3 cellular contexts compared by ENCODE assay signal in genomic region chr20:37389844-37390275, GRCh38.
TF ChIP-seq lines count a peak whose summit lies in the region.

No MANE protein-coding gene starts in this region.

TF ChIP-seq in A549, 52 proteins besides CTCF, POLR2A, EP300 and RAD21 (continues in another document):
- no peak for TF ChIP-seq RCOR1 (IDR thresholded peaks at IDR 0.05; ENCODE audit: low read depth, low read length)
- no peak for TF ChIP-seq HMGXB4 (CRISPR knock-in tag; IDR thresholded peaks at IDR 0.05; ENCODE audit: borderline replicate concordance)
- no peak for TF ChIP-seq ZC3H11A (IDR thresholded peaks at IDR 0.05)
- 0 out of 2 replicates have a peak, but pooled peaks have one; percentile 66 for TF ChIP-seq CHD4 (IDR thresholded peaks at IDR 0.05; ENCODE audit: borderline replicate concordance)
- no peak for TF ChIP-seq SREBF2 (IDR thresholded peaks at IDR 0.05)
- no peak for TF ChIP-seq RARB (CRISPR knock-in tag; IDR thresholded peaks at IDR 0.05)
- no peak for TF ChIP-seq HES2 (IDR thresholded peaks at IDR 0.05)
- peak; percentile 70; the same call in 1 of the 2 replicates for TF ChIP-seq HOXA7 (CRISPR knock-in tag; IDR thresholded peaks at IDR 0.05)
- TF ChIP-seq HEYL (CRISPR knock-in tag; IDR thresholded peaks at IDR 0.05), result no peak
- 0 out of 2 replicates have a peak, but pooled peaks have one; percentile 19 for TF ChIP-seq MAX (IDR thresholded peaks at IDR 0.05)
- TF ChIP-seq NPAS2 (CRISPR knock-in tag; IDR thresholded peaks at IDR 0.05; ENCODE audit: borderline replicate concordance), result no peak
- TF ChIP-seq CHD2 (IDR thresholded peaks at IDR 0.05; ENCODE audit: low read length, partially characterized antibody), result no peak
- no peak for TF ChIP-seq MYC (IDR thresholded peaks at IDR 0.05; ENCODE audit: borderline replicate concordance, low read length)
- TF ChIP-seq NFE2L2 (conservative IDR thresholded peaks at IDR 0.05; ENCODE audit: low read length), result no peak
- peak; percentile 89 for TF ChIP-seq ZFP36 (IDR thresholded peaks at IDR 0.05; ENCODE audit: borderline replicate concordance, partially characterized antibody)
- TF ChIP-seq HDAC2 (IDR thresholded peaks at IDR 0.05), result peak; percentile 80; the same call in 1 of the 2 replicates
- no peak for TF ChIP-seq ZSCAN20 (CRISPR knock-in tag; IDR thresholded peaks at IDR 0.05)
- TF ChIP-seq BHLHE40 (IDR thresholded peaks at IDR 0.05; ENCODE audit: low read depth, low read length), result no peak
- TF ChIP-seq TP53 (CRISPR knock-in tag; IDR thresholded peaks at IDR 0.05), result no peak
- 0 out of 2 replicates have a peak, but pooled peaks have one; percentile 35 for TF ChIP-seq HOXB5 (CRISPR knock-in tag; IDR thresholded peaks at IDR 0.05)
- no peak for TF ChIP-seq ELK1 (IDR thresholded peaks at IDR 0.05; ENCODE audit: low read depth, low read length)
- TF ChIP-seq USF2 (IDR thresholded peaks at IDR 0.05), result no peak

TF ChIP-seq in GM23338, 12 proteins besides CTCF, POLR2A, EP300 and RAD21:
- TF ChIP-seq ZNF331 (CRISPR knock-in tag; IDR thresholded peaks at IDR 0.05; ENCODE audit: low read depth) (no peak), JUNB (IDR thresholded peaks at IDR 0.05; ENCODE audit: unreplicated experiment) (no peak), STAT1 (IDR thresholded peaks at IDR 0.05; ENCODE audit: unreplicated experiment) (no peak), REST (IDR thresholded peaks at IDR 0.05; ENCODE audit: unreplicated experiment) (no peak), POLR2AphosphoS5 (IDR thresholded peaks at IDR 0.05; ENCODE audit: low read depth) (no peak), ZNF462 (CRISPR knock-in tag; IDR thresholded peaks at IDR 0.05) (no peak), ZNF114 (CRISPR knock-in tag; IDR thresholded peaks at IDR 0.05) (no peak), CREB1 (CRISPR knock-in tag; IDR thresholded peaks at IDR 0.05; ENCODE audit: low read depth) (no peak), NANOG (IDR thresholded peaks at IDR 0.05; ENCODE audit: borderline replicate concordance) (no peak)

TF ChIP-seq in WTC11, 78 proteins besides CTCF, POLR2A, EP300 and RAD21:
- TF ChIP-seq ZNF671 (CRISPR knock-in tag; IDR thresholded peaks at IDR 0.05), result no peak
- TF ChIP-seq ARID4B (CRISPR knock-in tag; IDR thresholded peaks at IDR 0.05; ENCODE audit: borderline replicate concordance), result no peak
- peak; percentile 78; the same call in 1 of the 2 replicates for TF ChIP-seq GTF2I (CRISPR knock-in tag; conservative IDR thresholded peaks at IDR 0.05)
- TF ChIP-seq ZBTB21 (CRISPR knock-in tag; IDR thresholded peaks at IDR 0.05; ENCODE audit: borderline replicate concordance), result no peak
- TF ChIP-seq ERG (CRISPR knock-in tag; IDR thresholded peaks at IDR 0.05), result no peak
- TF ChIP-seq ESRRA (CRISPR knock-in tag; IDR thresholded peaks at IDR 0.05; ENCODE audit: borderline replicate concordance), result no peak
- TF ChIP-seq ZNF263 (CRISPR knock-in tag; IDR thresholded peaks at IDR 0.05; ENCODE audit: low read depth), result no peak
- TF ChIP-seq ATF3 (CRISPR knock-in tag; conservative IDR thresholded peaks at IDR 0.05), result no peak
